1 cellular context compared by ENCODE assay signal in the genomic region with DNA sequence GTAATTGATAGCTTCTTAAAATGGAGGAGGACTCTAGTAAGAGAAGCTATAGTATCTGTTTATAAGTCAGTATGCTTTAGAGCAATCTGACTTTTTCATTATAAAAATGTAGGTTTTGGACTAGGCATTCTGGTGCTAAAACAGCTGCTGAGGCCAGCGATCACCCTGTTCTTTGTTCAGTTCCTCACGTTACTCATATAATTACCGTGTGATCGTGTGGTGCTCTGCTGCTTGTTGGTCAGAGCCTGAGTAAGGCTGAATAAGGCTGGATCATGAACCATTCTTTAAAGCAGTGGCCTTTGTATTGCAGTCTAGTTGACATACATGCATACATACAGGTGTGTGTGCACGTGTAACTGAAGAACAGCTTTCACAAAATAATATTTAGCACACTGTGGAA.
TF ChIP-seq lines count a peak whose summit lies in the region.

No MANE protein-coding gene starts in this region.

TF ChIP-seq in HEK293T, 16 proteins besides CTCF, POLR2A, EP300 and RAD21 (continued from another document):
- TF ChIP-seq NFRKB (IDR thresholded peaks at IDR 0.05) (no peak), HDGF (IDR thresholded peaks at IDR 0.05; ENCODE audit: borderline replicate concordance) (no peak), CTBP1 (IDR thresholded peaks at IDR 0.05; ENCODE audit: borderline replicate concordance) (no peak), ELF4 (IDR thresholded peaks at IDR 0.05) (no peak), SP1 (IDR thresholded peaks at IDR 0.05) (no peak), ARNT (IDR thresholded peaks at IDR 0.05) (no peak), FOXK2 (IDR thresholded peaks at IDR 0.05) (no peak), SUZ12 (IDR thresholded peaks at IDR 0.05) (no peak), L3MBTL2 (conservative IDR thresholded peaks at IDR 0.05) (no peak)
